8 cellular contexts compared by ENCODE assay signal in genomic region chr9:121498150-121498486, GRCh38. TPM values are rescaled to one million over a fixed set of nuclear protein-coding genes. Genes with fewer than 3 reads are reported as not detected.
DNase-seq lines count a peak whose midpoint lies in the region; ATAC-seq and TF ChIP-seq lines count a peak whose summit lies in the region.

No MANE protein-coding gene starts in this region.

- peak overlapping the region; percentile 61 for H3K4me3 ChIP-seq in smooth muscle cell

- intact Hi-C loops in Right ventricle myocardium inferior (cut with DNase I) (loop anchor here (1.0 to 2.0 kb wide), 2 partner anchors 35 to 41 kb away; no protein-coding TSS in a partner anchor), cardiac septum (cut with DNase I) (loop anchor here (2.0 to 10.0 kb wide), 2 partner anchors 35 to 53 kb away; no protein-coding TSS in a partner anchor), MCF 10A (cut with micrococcal nuclease) (loop anchor here (2.0 kb wide), 1 partner anchor 35 kb away; no protein-coding TSS in a partner anchor)

- H3K27ac ChIP-seq in smooth muscle cell (ENCODE audit: low read depth) = no peak overlapping the region

- H3K9me3 Mint-ChIP-seq in MCF 10A (ENCODE audit: unreplicated experiment) = peaks cover 11% of the 10 kb centered on the region

- DNase-seq in Right ventricle myocardium inferior (ENCODE audit: missing footprints) = no peak
- no peak for DNase-seq in cardiac septum (ENCODE audit: low spot score)
- peak; percentile 83 for DNase-seq in NCI-H1092 treated with DMSO at 0.1 percent for 48 hours (lab: John Stamatoyannopoulos, UW)
- peak; percentile 91 for DNase-seq in SK-MEL-5 (ENCODE audit: low read depth, low spot score)
- DNase-seq in MCF 10A (ENCODE audit: unreplicated experiment) = peak; percentile 87
- peak; percentile 93 for DNase-seq in iPS-NIHi11 (ENCODE audit: low spot score)
- no peak for DNase-seq in smooth muscle cell (lab: John Stamatoyannopoulos, UW; ENCODE audit: unreplicated experiment)

- peak overlapping the region; percentile 87 for H3K4me2 ChIP-seq in smooth muscle cell

- POLR2A ChIA-PET in MCF 10A (lab: Yijun Ruan, JAX) = no interaction called here

- H2AFZ ChIP-seq in smooth muscle cell (ENCODE audit: low read depth) = no peak overlapping the region

- peak overlapping the region; percentile 35 for H3K27ac Mint-ChIP-seq in MCF 10A (ENCODE audit: low read depth, unreplicated experiment)

- H3K4me1 ChIP-seq in smooth muscle cell (ENCODE audit: low read depth) = peaks cover 7% of the 10 kb centered on the region

- in situ Hi-C loops in SK-MEL-5 (cut with HindIII; ENCODE audit: low pct_unique_long_range_greater_than_20kb, low sequenced_read_pairs) = no loop called here

- H4K20me1 ChIP-seq in smooth muscle cell (ENCODE audit: low read depth) = no peaks in the 10 kb centered on the region

- H3K4me3 Mint-ChIP-seq in MCF 10A (ENCODE audit: unreplicated experiment) = peak overlapping the region; percentile 73

- BruUV-seq in MCF 10A (replicated peaks; lab: Mats Ljungman, UMichigan) = no TSS peak

- H3K9me3 ChIP-seq in smooth muscle cell (replicated peaks; ENCODE audit: low read depth) = no peaks in the 10 kb centered on the region

- H3K36me3 ChIP-seq in smooth muscle cell (ENCODE audit: low read depth) = no peaks in the 10 kb centered on the region

- TF ChIP-seq CTCF in MCF 10A (IDR thresholded peaks at IDR 0.05; ENCODE audit: unreplicated experiment) (peak; percentile 46), smooth muscle cell (IDR thresholded peaks at IDR 0.05; ENCODE audit: borderline replicate concordance, insufficient read depth, poor library complexity, severe bottlenecking) (peak; percentile 58)

- peaks cover 13% of the 10 kb centered on the region for H3K27me3 Mint-ChIP-seq in MCF 10A (ENCODE audit: insufficient read depth, unreplicated experiment)

- peaks cover 5% of the 10 kb centered on the region for H3K36me3 Mint-ChIP-seq in MCF 10A (ENCODE audit: insufficient read depth, unreplicated experiment)

- ATAC-seq in Right ventricle myocardium inferior (peak; percentile 61), HG02763 (IDR thresholded peaks at IDR 0.05; ENCODE audit: unreplicated experiment) (peak; percentile 54)

- CTCF ChIA-PET in MCF 10A (lab: Yijun Ruan, JAX) = interaction anchor here (0.6 to 1.9 kb wide), 14 partner anchors 9 to 1124 kb away, joined by 3 to 13 read pairs (median 3); no protein-coding TSS in a partner anchor

- H3F3A ChIP-seq in smooth muscle cell (ENCODE audit: low read depth) = no peaks in the 10 kb centered on the region

- H3K9ac ChIP-seq in smooth muscle cell (ENCODE audit: low read depth) = no peak overlapping the region

- H3K27me3 ChIP-seq in smooth muscle cell (ENCODE audit: low read depth) = peaks cover 51% of the 10 kb centered on the region

- H3K79me2 ChIP-seq in smooth muscle cell (ENCODE audit: low read depth) = no peaks in the 10 kb centered on the region

- WGBS in smooth muscle cell (ENCODE audit: low lambda C conversion rate) = 12% methylated on average over 4 of the region's 4 CpGs

- H3K4me1 Mint-ChIP-seq in MCF 10A (ENCODE audit: insufficient read depth, unreplicated experiment) = peaks cover 18% of the 10 kb centered on the region

RNA-seq across cellular contexts. Expression of gene GGTA1, which starts 1.5 kb away (rescaled TPM):
- 27.9 TPM for total RNA-seq in Right ventricle myocardium inferior
- 8.8 TPM for total RNA-seq in cardiac septum
- total RNA-seq in SK-MEL-5 (2014; rRNA removed; shearing (Covaris generic)) = not detected in 2 replicates
- polyA plus RNA-seq in SK-MEL-5 (2015; cell fraction: cytosol; rRNA removed) = not detected in 2 replicates
- polyA plus RNA-seq in SK-MEL-5 (2015; cell fraction: nucleus; rRNA removed) = not detected in 2 replicates
- not detected in 2 replicates for total RNA-seq in MCF 10A (2022)
- total RNA-seq in smooth muscle cell = 0.22 TPM in 1 of 2 replicates, not detected in the other
- polyA plus RNA-seq in smooth muscle cell = 0.38 and 0.73 TPM in 2 replicates

Comparison
In these comparisons a context has a peak if more than half of its experiments do, and no peak if none do; other contexts are left out.
1. DNase-seq: peak in NCI-H1092 treated with DMSO at 0.1 percent for 48 hours (single experiment), SK-MEL-5 (single experiment), MCF 10A (single experiment) and iPS-NIHi11 (single experiment); none in Right ventricle myocardium inferior (single experiment), cardiac septum (single experiment) and smooth muscle cell (single experiment).